Comparison of ENCODE assay signal across 24 cellular contexts in genomic region chr13:30151398-30151797, GRCh38.
A peak's percentile ranks its signal among the peaks of the same experiment; 100 is the strongest.
DNase-seq lines count a peak whose midpoint lies in the region; ATAC-seq and TF ChIP-seq lines count a peak whose summit lies in the region.
"Had no signal": no experiment of that assay in that cellular context is flagged by ENCODE, and none has a peak within 500 bp of the region (broad histone marks: within the 10 kb centered on the region; RNA-seq: fewer than 3 reads in every experiment).

No MANE protein-coding gene starts in this region.

- peaks cover 11% of the 10 kb centered on the region for H3K36me3 Mint-ChIP-seq in activated naive CD4-positive, alpha-beta T cell treated with anti-CD3 and anti-CD28 coated beads, Interleukin-2, amount 10 ng/mL, durations not matched to agents 7 days and 5 days
- no peaks in the 10 kb centered on the region for H3K36me3 Mint-ChIP-seq in activated naive CD4-positive, alpha-beta T cell treated with anti-CD3 and anti-CD28 coated beads, Interleukin-2, amount 50 U/mL, for 72 hours
- H3K36me3 Mint-ChIP-seq in activated naive CD8-positive, alpha-beta T cell treated with anti-CD3 and anti-CD28 coated beads, Interleukin-2, amount 50 U/mL, for 24 hours (ENCODE audit: low read depth), result no peaks in the 10 kb centered on the region
- no peaks in the 10 kb centered on the region for H3K36me3 Mint-ChIP-seq in stimulated activated effector memory CD8-positive, alpha-beta T cell treated with anti-CD3 and anti-CD28 coated beads, Interleukin-12 subunit alpha, Interleukin-12 subunit beta, amount 100 ng/mL, for 72 hours
- no peaks in the 10 kb centered on the region for H3K36me3 Mint-ChIP-seq in osteocyte (ENCODE audit: unreplicated experiment)
- no peaks in the 10 kb centered on the region; a peak in 1 of 7 replicates for H3K36me3 Mint-ChIP-seq in H9 (ENCODE audit: insufficient read depth in 1 of 3, low read depth in 3 of 3)

- H3K18ac ChIP-seq in H9 (ENCODE audit: insufficient read length, low read depth, low read length), result no peak overlapping the region

- H2BK5ac ChIP-seq in H9 (ENCODE audit: insufficient read length, low read length), result no peak overlapping the region

- no peak overlapping the region for H2BK12ac ChIP-seq in H9 (ENCODE audit: insufficient read length, low read depth, low read length)

- H4K91ac ChIP-seq in H9 (ENCODE audit: insufficient read length, low read depth, low read length), result no peak overlapping the region

- no peaks in the 10 kb centered on the region for H3K9me3 ChIP-seq in H9 (ENCODE audit: control insufficient read depth, low read depth, low read length)
- H3K9me3 ChIP-seq: prostate gland, testis had no signal

- TF ChIP-seq CTCF in osteocyte (IDR thresholded peaks at IDR 0.05) (no peak), H9 (conservative IDR thresholded peaks at IDR 0.05) (no peak)

- H3K4me1 Mint-ChIP-seq in activated naive CD4-positive, alpha-beta T cell treated with anti-CD3 and anti-CD28 coated beads, Interleukin-2, amount 10 ng/mL, durations not matched to agents 7 days and 5 days, result peaks cover 87% of the 10 kb centered on the region
- peaks cover 62% of the 10 kb centered on the region for H3K4me1 Mint-ChIP-seq in activated naive CD8-positive, alpha-beta T cell treated with anti-CD3 and anti-CD28 coated beads, Interleukin-2, amount 50 U/mL, for 24 hours
- H3K4me1 Mint-ChIP-seq in stimulated activated effector memory CD8-positive, alpha-beta T cell treated with anti-CD3 and anti-CD28 coated beads, Interleukin-12 subunit alpha, Interleukin-12 subunit beta, amount 100 ng/mL, for 72 hours, result peaks cover 99% of the 10 kb centered on the region
- H3K4me1 Mint-ChIP-seq in osteocyte (ENCODE audit: unreplicated experiment) (peaks cover 6% of the 10 kb centered on the region), H9 (peaks cover 6 to 8% of the 10 kb centered on the region in 2 experiments; a peak in 3 of 4 replicates)

- no peak overlapping the region for H3T11ph ChIP-seq in H9 (ENCODE audit: low read length)

- no peak overlapping the region for H2BK120ac ChIP-seq in H9 (ENCODE audit: low read depth, low read length, poor library complexity, severe bottlenecking)

- H2AFZ ChIP-seq in H9 (ENCODE audit: low read length), result no peak overlapping the region

- H4K5ac ChIP-seq in H9 (ENCODE audit: insufficient read length, low read depth, low read length), result no peak overlapping the region

- DNase-seq in activated naive CD4-positive, alpha-beta T cell treated with anti-CD3 and anti-CD28 coated beads, Interleukin-2, amount 10 ng/mL, durations not matched to agents 7 days and 5 days, result peak; percentile 28
- no peak for DNase-seq in activated naive CD4-positive, alpha-beta T cell treated with anti-CD3 and anti-CD28 coated beads, Interleukin-2, amount 50 U/mL, for 72 hours (ENCODE audit: low spot score in 2 of 2)
- DNase-seq in NCI-H82 (lab: John Stamatoyannopoulos, UW), result peak; percentile 94
- DNase-seq in activated naive CD8-positive, alpha-beta T cell treated with anti-CD3 and anti-CD28 coated beads, Interleukin-2, amount 50 U/mL, for 24 hours, result no peak
- no peak for DNase-seq in stimulated activated effector memory CD8-positive, alpha-beta T cell treated with anti-CD3 and anti-CD28 coated beads, Interleukin-12 subunit alpha, Interleukin-12 subunit beta, amount 100 ng/mL, for 72 hours (ENCODE audit: low spot score in 2 of 2)
- DNase-seq in osteocyte (ENCODE audit: extremely low spot score, unreplicated experiment), result no peak
- DNase-seq in stimulated activated naive CD4-positive, alpha-beta T cell treated with Interleukin-2 at 50 U/mL for 16 hours (lab: John Stamatoyannopoulos, UW), result no peak
- DNase-seq in H9, result no peak
- DNase-seq: ACHN; activated CD4-positive, alpha-beta T cell treated with anti-CD3 and anti-CD28 coated beads for 48 hours; activated T-cell treated with anti-CD3 and anti-CD28 coated beads, Interleukin-2, amount 50 U/mL, for 1 hour; amygdala; central memory CD4-positive, alpha-beta T cell; DMS79 treated with DMSO at 0.1 percent for 48 hours; effector CD4-positive, alpha-beta T cell; left colon; mesendoderm; MV-4-11; NCI-H1930; NK-92 treated with Interleukin-12 subunit alpha and Interleukin-12 subunit beta, amount 100 ng/mL, for 24 hours; stimulated activated CD4-positive, alpha-beta T cell treated with anti-CD3 and anti-CD28 coated beads, Interleukin-4, amount 100 ng/mL, for 24 hours; testis had no signal

- H2BK15ac ChIP-seq in H9 (ENCODE audit: low read depth, low read length), result no peak overlapping the region

- no CpG with 5 or more reads among the region's 5 CpGs for WGBS in H9 (ENCODE audit: extremely low coverage, insufficient read length, low lambda C conversion rate)

- no peaks in the 10 kb centered on the region for H3K4me1 ChIP-seq in H9 (ENCODE audit: insufficient read depth, low read length)
- H3K4me1 ChIP-seq: prostate gland, testis had no signal

- no peak overlapping the region for H2BK20ac ChIP-seq in H9 (ENCODE audit: low read depth, low read length, poor library complexity, severe bottlenecking)

- no peak overlapping the region for H3K4me2 ChIP-seq in H9 (ENCODE audit: insufficient read depth, insufficient read length, low read length)

- no peaks in the 10 kb centered on the region for H3K79me1 ChIP-seq in H9 (ENCODE audit: insufficient read depth, low read depth, low read length, poor library complexity, severe bottlenecking)

- H3K14ac ChIP-seq in H9 (ENCODE audit: insufficient read depth, low read length), result no peak overlapping the region

- H3K27ac Mint-ChIP-seq in activated naive CD4-positive, alpha-beta T cell treated with anti-CD3 and anti-CD28 coated beads, Interleukin-2, amount 10 ng/mL, durations not matched to agents 7 days and 5 days, result peak overlapping the region; percentile 83
- peak overlapping the region in 1 of 2 donors; percentile 3 for H3K27ac Mint-ChIP-seq in activated naive CD4-positive, alpha-beta T cell treated with anti-CD3 and anti-CD28 coated beads, Interleukin-2, amount 50 U/mL, for 72 hours
- H3K27ac Mint-ChIP-seq in activated naive CD8-positive, alpha-beta T cell treated with anti-CD3 and anti-CD28 coated beads, Interleukin-2, amount 50 U/mL, for 24 hours, result peak overlapping the region; percentile 56
- peak overlapping the region; percentile 97 for H3K27ac Mint-ChIP-seq in stimulated activated effector memory CD8-positive, alpha-beta T cell treated with anti-CD3 and anti-CD28 coated beads, Interleukin-12 subunit alpha, Interleukin-12 subunit beta, amount 100 ng/mL, for 72 hours
- H3K27ac Mint-ChIP-seq in osteocyte (ENCODE audit: unreplicated experiment) (no peak overlapping the region), H9 (no peak overlapping the region)

- H3K79me2 ChIP-seq in H9 (ENCODE audit: insufficient read depth, low read length), result no peaks in the 10 kb centered on the region

- no peaks in the 10 kb centered on the region for H4K20me1 ChIP-seq in H9 (ENCODE audit: control insufficient read depth, insufficient read depth, insufficient read length)

- no peak overlapping the region for H2AK5ac ChIP-seq in H9 (ENCODE audit: insufficient read length, low read length)

- H3K27me3 Mint-ChIP-seq in activated naive CD4-positive, alpha-beta T cell treated with anti-CD3 and anti-CD28 coated beads, Interleukin-2, amount 10 ng/mL, durations not matched to agents 7 days and 5 days, result peaks cover 5% of the 10 kb centered on the region
- no peaks in the 10 kb centered on the region for H3K27me3 Mint-ChIP-seq in activated naive CD8-positive, alpha-beta T cell treated with anti-CD3 and anti-CD28 coated beads, Interleukin-2, amount 50 U/mL, for 24 hours
- peaks cover 20% of the 10 kb centered on the region for H3K27me3 Mint-ChIP-seq in osteocyte (ENCODE audit: unreplicated experiment)
- H3K27me3 Mint-ChIP-seq in H9 (ENCODE audit: low read depth), result no peaks in the 10 kb centered on the region; the same call in 1 of the 2 replicates

- H3K27me3 ChIP-seq in H9 (ENCODE audit: insufficient read depth, low read length), result no peaks in the 10 kb centered on the region
- H3K27me3 ChIP-seq: testis had no signal

- no peak for ATAC-seq in activated naive CD4-positive, alpha-beta T cell treated with anti-CD3 and anti-CD28 coated beads, Interleukin-2, amount 50 U/mL, for 72 hours
- ATAC-seq in activated naive CD8-positive, alpha-beta T cell treated with anti-CD3 and anti-CD28 coated beads, Interleukin-2, amount 50 U/mL, for 24 hours, result no peak
- ATAC-seq in stimulated activated effector memory CD8-positive, alpha-beta T cell treated with anti-CD3 and anti-CD28 coated beads, Interleukin-12 subunit alpha, Interleukin-12 subunit beta, amount 100 ng/mL, for 72 hours, result no peak
- ATAC-seq: left colon had no signal

- H3K4ac ChIP-seq in H9 (ENCODE audit: low read depth, low read length), result no peak overlapping the region

- H3K9me3 Mint-ChIP-seq in activated naive CD4-positive, alpha-beta T cell treated with anti-CD3 and anti-CD28 coated beads, Interleukin-2, amount 10 ng/mL, durations not matched to agents 7 days and 5 days, result no peaks in the 10 kb centered on the region
- no peaks in the 10 kb centered on the region for H3K9me3 Mint-ChIP-seq in activated naive CD4-positive, alpha-beta T cell treated with anti-CD3 and anti-CD28 coated beads, Interleukin-2, amount 50 U/mL, for 72 hours
- no peaks in the 10 kb centered on the region for H3K9me3 Mint-ChIP-seq in activated naive CD8-positive, alpha-beta T cell treated with anti-CD3 and anti-CD28 coated beads, Interleukin-2, amount 50 U/mL, for 24 hours
- no peaks in the 10 kb centered on the region for H3K9me3 Mint-ChIP-seq in stimulated activated effector memory CD8-positive, alpha-beta T cell treated with anti-CD3 and anti-CD28 coated beads, Interleukin-12 subunit alpha, Interleukin-12 subunit beta, amount 100 ng/mL, for 72 hours
- no peaks in the 10 kb centered on the region for H3K9me3 Mint-ChIP-seq in osteocyte (ENCODE audit: unreplicated experiment)
- no peaks in the 10 kb centered on the region for H3K9me3 Mint-ChIP-seq in H9
- H3K9me3 Mint-ChIP-seq: neural crest cell had no signal

- no peak overlapping the region for H3K9ac ChIP-seq in H9 (ENCODE audit: extremely low read depth, insufficient read length, low read length)

- H3K23me2 ChIP-seq in H9 (ENCODE audit: insufficient read length, low read depth, low read length, poor library complexity, severe bottlenecking), result no peaks in the 10 kb centered on the region

- no peak overlapping the region for H3K56ac ChIP-seq in H9 (ENCODE audit: insufficient read length, low read depth, low read length)

- no peak overlapping the region for H3K4me3 Mint-ChIP-seq in activated naive CD4-positive, alpha-beta T cell treated with anti-CD3 and anti-CD28 coated beads, Interleukin-2, amount 10 ng/mL, durations not matched to agents 7 days and 5 days
- H3K4me3 Mint-ChIP-seq in activated naive CD8-positive, alpha-beta T cell treated with anti-CD3 and anti-CD28 coated beads, Interleukin-2, amount 50 U/mL, for 24 hours, result no peak overlapping the region
- peak overlapping the region; percentile 44 for H3K4me3 Mint-ChIP-seq in stimulated activated effector memory CD8-positive, alpha-beta T cell treated with anti-CD3 and anti-CD28 coated beads, Interleukin-12 subunit alpha, Interleukin-12 subunit beta, amount 100 ng/mL, for 72 hours
- H3K4me3 Mint-ChIP-seq in osteocyte (ENCODE audit: unreplicated experiment), result no peak overlapping the region
- H3K4me3 Mint-ChIP-seq in H9, result no peak overlapping the region
- H3K4me3 Mint-ChIP-seq: neural crest cell had no signal

- CTCF ChIA-PET in activated naive CD4-positive, alpha-beta T cell treated with anti-CD3 and anti-CD28 coated beads, Interleukin-2, amount 10 ng/mL, durations not matched to agents 7 days and 5 days (lab: Charles Lee), result interaction anchor here (14.6 kb wide), 1 partner anchor 20 kb away, joined by 144 read pairs; no protein-coding TSS in a partner anchor

- no peak overlapping the region for H3K27ac ChIP-seq in H9 (ENCODE audit: insufficient read length, low read depth, low read length)
- H3K27ac ChIP-seq: prostate gland, testis had no signal

- no peak overlapping the region for H3K23ac ChIP-seq in H9 (ENCODE audit: insufficient read length, low read depth, low read length)

- no peak overlapping the region for H4K8ac ChIP-seq in H9 (replicated peaks; ENCODE audit: insufficient read length, low read depth, low read length)

Comparison
In these comparisons a context has a peak if more than half of its experiments do, and no peak if none do; other contexts are left out.
1. DNase-seq: peak in activated naive CD4-positive, alpha-beta T cell treated with anti-CD3 and anti-CD28 coated beads, Interleukin-2, amount 10 ng/mL, durations not matched to agents 7 days and 5 days (single experiment) and NCI-H82 (single experiment); none in activated naive CD4-positive, alpha-beta T cell treated with anti-CD3 and anti-CD28 coated beads, Interleukin-2, amount 50 U/mL, for 72 hours (0 of 2), activated naive CD8-positive, alpha-beta T cell treated with anti-CD3 and anti-CD28 coated beads, Interleukin-2, amount 50 U/mL, for 24 hours (single experiment), stimulated activated effector memory CD8-positive, alpha-beta T cell treated with anti-CD3 and anti-CD28 coated beads, Interleukin-12 subunit alpha, Interleukin-12 subunit beta, amount 100 ng/mL, for 72 hours (0 of 2), osteocyte (single experiment), stimulated activated naive CD4-positive, alpha-beta T cell treated with Interleukin-2 at 50 U/mL for 16 hours (single experiment) and H9 (single experiment).
2. H3K27ac Mint-ChIP-seq: peak in activated naive CD4-positive, alpha-beta T cell treated with anti-CD3 and anti-CD28 coated beads, Interleukin-2, amount 10 ng/mL, durations not matched to agents 7 days and 5 days (single experiment), activated naive CD8-positive, alpha-beta T cell treated with anti-CD3 and anti-CD28 coated beads, Interleukin-2, amount 50 U/mL, for 24 hours (single experiment) and stimulated activated effector memory CD8-positive, alpha-beta T cell treated with anti-CD3 and anti-CD28 coated beads, Interleukin-12 subunit alpha, Interleukin-12 subunit beta, amount 100 ng/mL, for 72 hours (single experiment); none in osteocyte (single experiment) and H9 (0 of 3).